In the genomic region with DNA sequence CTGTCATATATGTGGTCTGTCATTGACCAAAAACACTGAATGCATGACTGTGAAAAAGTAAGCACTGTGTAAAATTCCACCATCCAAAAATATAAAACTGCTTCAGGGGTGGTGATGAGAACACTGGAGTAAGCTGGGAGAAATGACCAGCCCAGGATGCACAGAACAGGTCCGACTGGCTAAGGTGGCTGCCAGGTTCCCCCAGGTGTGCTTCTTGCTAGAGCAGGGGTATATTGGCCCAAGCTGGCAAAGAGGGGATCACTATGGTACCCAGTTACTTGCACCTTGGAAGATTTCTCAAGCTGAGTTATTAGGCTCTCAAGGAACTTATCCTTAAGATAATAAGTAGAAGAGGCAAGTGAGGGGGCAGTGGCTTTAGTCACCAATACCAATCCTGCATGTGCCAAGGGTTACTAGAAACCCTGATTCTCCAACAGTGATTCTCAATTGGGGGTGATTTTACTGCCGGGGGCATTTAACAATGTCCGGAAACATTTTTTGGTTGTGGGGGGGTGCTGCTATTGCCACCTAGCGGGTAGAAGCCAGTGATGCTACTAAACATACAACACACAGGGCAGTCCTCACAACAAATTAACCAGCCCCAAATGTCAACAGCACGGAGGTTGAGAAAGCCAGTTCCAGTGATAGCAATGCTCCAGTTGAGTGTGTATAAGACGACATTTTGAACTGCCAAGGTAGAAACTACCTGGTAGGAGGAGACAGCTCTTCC, we compare ENCODE assay signal across 13 cellular contexts. TPM values are rescaled to one million over a fixed set of nuclear protein-coding genes. Genes with fewer than 3 reads are reported as not detected.
DNase-seq lines count a peak whose midpoint lies in the region; ATAC-seq and TF ChIP-seq lines count a peak whose summit lies in the region.
"Had no signal": no experiment of that assay in that cellular context is flagged by ENCODE, and none has a peak within 500 bp of the region (broad histone marks: within the 10 kb centered on the region; RNA-seq: fewer than 3 reads in every experiment).

No MANE protein-coding gene starts in this region.

- no peak overlapping the region for H2AFZ ChIP-seq in KMS-11 (ENCODE audit: low read depth)

- H3K27ac Mint-ChIP-seq in chondrocyte (ENCODE audit: unreplicated experiment) (no peak overlapping the region), naive B cell (peak overlapping the region in 5 of 6 donors; percentile 4 to 81 (median 47))
- H3K27ac Mint-ChIP-seq in activated CD4-positive, alpha-beta T cell treated with anti-CD3 and anti-CD28 coated beads, Interleukin-2, amount 10 ng/mL, durations not matched to agents 24 days and 14 days, result no peak overlapping the region
- H3K27ac Mint-ChIP-seq in activated T-helper 2 cell treated with anti-CD3 and anti-CD28 coated beads, Interferon-gamma antibody, Interleukin-2, Interleukin-4, amounts not matched to agents 10 μg/mL and 5 μg/mL and 100 μg/mL, durations not matched to agents 14 hours and 24 hours and 36 hours, result no peak overlapping the region
- H3K27ac Mint-ChIP-seq: activated CD4-positive, alpha-beta T cell treated with anti-CD3 and anti-CD28 coated beads, Interleukin-2, amount 10 ng/mL, durations not matched to agents 7 days and 5 days had no signal

- H3K4me1 Mint-ChIP-seq in chondrocyte (ENCODE audit: low read depth) (peaks cover 10% of the 10 kb centered on the region), naive B cell (peaks cover 11 to 24% (median 12%) of the 10 kb centered on the region in 3 donors)
- H3K4me1 Mint-ChIP-seq in activated CD4-positive, alpha-beta T cell treated with anti-CD3 and anti-CD28 coated beads, Interleukin-2, amount 10 ng/mL, durations not matched to agents 24 days and 14 days, result peaks cover 16% of the 10 kb centered on the region
- peaks cover 10% of the 10 kb centered on the region for H3K4me1 Mint-ChIP-seq in activated T-helper 2 cell treated with anti-CD3 and anti-CD28 coated beads, Interferon-gamma antibody, Interleukin-2, Interleukin-4, amounts not matched to agents 10 μg/mL and 5 μg/mL and 100 μg/mL, durations not matched to agents 14 hours and 24 hours and 36 hours (ENCODE audit: low read depth)

- peak in 1 of 2 donors; percentile 21 for ATAC-seq in naive B cell (ENCODE audit: low read depth in 2 of 2)

- H3K27ac ChIP-seq in KMS-11, result no peak overlapping the region
- H3K27ac ChIP-seq: neutrophil had no signal

- peaks cover under 1% of the 10 kb centered on the region; the same call in 1 of the 2 replicates for H3K79me2 ChIP-seq in KMS-11 (ENCODE audit: insufficient read depth, low read depth)

- no peak overlapping the region for H3K4me3 ChIP-seq in KMS-11 (IDR thresholded peaks at IDR 0.05; ENCODE audit: insufficient read depth, low read depth, low read length)

- no peaks in the 10 kb centered on the region for H3K36me3 ChIP-seq in KMS-11 (ENCODE audit: insufficient read depth)

- H4K20me1 ChIP-seq in KMS-11 (ENCODE audit: insufficient read depth), result no peaks in the 10 kb centered on the region

- H3K27me3 ChIP-seq in KMS-11 (ENCODE audit: insufficient read depth, low read depth), result no peaks in the 10 kb centered on the region
- H3K27me3 ChIP-seq: neutrophil had no signal

- H3K9me3 Mint-ChIP-seq in chondrocyte (ENCODE audit: low read depth) (no peaks in the 10 kb centered on the region), naive B cell (no peaks in the 10 kb centered on the region)
- no peaks in the 10 kb centered on the region for H3K9me3 Mint-ChIP-seq in activated CD4-positive, alpha-beta T cell treated with anti-CD3 and anti-CD28 coated beads, Interleukin-2, amount 10 ng/mL, durations not matched to agents 24 days and 14 days
- H3K9me3 Mint-ChIP-seq in activated T-helper 2 cell treated with anti-CD3 and anti-CD28 coated beads, Interferon-gamma antibody, Interleukin-2, Interleukin-4, amounts not matched to agents 10 μg/mL and 5 μg/mL and 100 μg/mL, durations not matched to agents 14 hours and 24 hours and 36 hours, result no peaks in the 10 kb centered on the region
- H3K9me3 Mint-ChIP-seq: activated CD4-positive, alpha-beta T cell treated with anti-CD3 and anti-CD28 coated beads, Interleukin-2, amount 10 ng/mL, durations not matched to agents 7 days and 5 days had no signal

- no peak overlapping the region for H3K4me2 ChIP-seq in KMS-11

- intact Hi-C loops in activated CD4-positive, alpha-beta T cell treated with anti-CD3 and anti-CD28 coated beads, Interleukin-2, amount 10 ng/mL, durations not matched to agents 24 days and 14 days (cut with micrococcal nuclease), result no loop called here
- intact Hi-C loops in activated T-helper 2 cell treated with anti-CD3 and anti-CD28 coated beads, Interferon-gamma antibody, Interleukin-2, Interleukin-4, amounts not matched to agents 10 μg/mL and 5 μg/mL and 100 μg/mL, durations not matched to agents 14 hours and 24 hours and 36 hours (cut with micrococcal nuclease), result no loop called here

- H3K4me3 Mint-ChIP-seq in chondrocyte (ENCODE audit: unreplicated experiment), result no peak overlapping the region
- no peak overlapping the region for H3K4me3 Mint-ChIP-seq in naive B cell
- no peak overlapping the region for H3K4me3 Mint-ChIP-seq in activated CD4-positive, alpha-beta T cell treated with anti-CD3 and anti-CD28 coated beads, Interleukin-2, amount 10 ng/mL, durations not matched to agents 24 days and 14 days
- no peak overlapping the region for H3K4me3 Mint-ChIP-seq in activated T-helper 2 cell treated with anti-CD3 and anti-CD28 coated beads, Interferon-gamma antibody, Interleukin-2, Interleukin-4, amounts not matched to agents 10 μg/mL and 5 μg/mL and 100 μg/mL, durations not matched to agents 14 hours and 24 hours and 36 hours (ENCODE audit: low read depth)
- H3K4me3 Mint-ChIP-seq: activated CD4-positive, alpha-beta T cell treated with anti-CD3 and anti-CD28 coated beads, Interleukin-2, amount 10 ng/mL, durations not matched to agents 7 days and 5 days had no signal

- H3K27me3 Mint-ChIP-seq in chondrocyte (ENCODE audit: low read depth) (no peaks in the 10 kb centered on the region), naive B cell (no peaks in the 10 kb centered on the region)
- H3K27me3 Mint-ChIP-seq in activated CD4-positive, alpha-beta T cell treated with anti-CD3 and anti-CD28 coated beads, Interleukin-2, amount 10 ng/mL, durations not matched to agents 24 days and 14 days, result no peaks in the 10 kb centered on the region
- no peaks in the 10 kb centered on the region for H3K27me3 Mint-ChIP-seq in activated T-helper 2 cell treated with anti-CD3 and anti-CD28 coated beads, Interferon-gamma antibody, Interleukin-2, Interleukin-4, amounts not matched to agents 10 μg/mL and 5 μg/mL and 100 μg/mL, durations not matched to agents 14 hours and 24 hours and 36 hours (ENCODE audit: low read depth)
- H3K27me3 Mint-ChIP-seq: activated CD4-positive, alpha-beta T cell treated with anti-CD3 and anti-CD28 coated beads, Interleukin-2, amount 10 ng/mL, durations not matched to agents 7 days and 5 days had no signal

- DNase-seq in Daoy (ENCODE audit: low read depth) (peak; percentile 13), chondrocyte (ENCODE audit: low spot score) (no peak), naive B cell (no peak), kidney tubule cell (ENCODE audit: low spot score) (no peak), GM20000 (ENCODE audit: low spot score) (no peak)
- no peak for DNase-seq in activated CD4-positive, alpha-beta T cell treated with anti-CD3 and anti-CD28 coated beads, Interleukin-2, amount 10 ng/mL, durations not matched to agents 24 days and 14 days
- no peak for DNase-seq in activated T-helper 2 cell treated with anti-CD3 and anti-CD28 coated beads, Interferon-gamma antibody, Interleukin-2, Interleukin-4, amounts not matched to agents 10 μg/mL and 5 μg/mL and 100 μg/mL, durations not matched to agents 14 hours and 24 hours and 36 hours (ENCODE audit: low spot score)
- DNase-seq: activated CD4-positive, alpha-beta T cell treated with anti-CD3 and anti-CD28 coated beads, Interleukin-2, amount 10 ng/mL, durations not matched to agents 7 days and 5 days; amygdala; GDM1; NCI-H1048 had no signal

- peaks cover 5% of the 10 kb centered on the region for H3K4me1 ChIP-seq in KMS-11 (ENCODE audit: low read depth, poor library complexity, severe bottlenecking)

- H3K9ac ChIP-seq in KMS-11, result no peak overlapping the region

- peaks cover 13% of the 10 kb centered on the region for H3K36me3 Mint-ChIP-seq in chondrocyte (ENCODE audit: low read depth)
- H3K36me3 Mint-ChIP-seq in naive B cell, result peaks cover 0 to 20% of the 10 kb centered on the region in 2 donors
- H3K36me3 Mint-ChIP-seq in activated CD4-positive, alpha-beta T cell treated with anti-CD3 and anti-CD28 coated beads, Interleukin-2, amount 10 ng/mL, durations not matched to agents 24 days and 14 days (ENCODE audit: low read depth), result peaks cover 52% of the 10 kb centered on the region
- peaks cover 58% of the 10 kb centered on the region for H3K36me3 Mint-ChIP-seq in activated T-helper 2 cell treated with anti-CD3 and anti-CD28 coated beads, Interferon-gamma antibody, Interleukin-2, Interleukin-4, amounts not matched to agents 10 μg/mL and 5 μg/mL and 100 μg/mL, durations not matched to agents 14 hours and 24 hours and 36 hours (ENCODE audit: low read depth)

- TF ChIP-seq CTCF in KMS-11 (conservative IDR thresholded peaks at IDR 0.05; ENCODE audit: low read depth, low read length) (peak; percentile 50), chondrocyte (IDR thresholded peaks at IDR 0.05) (peak; percentile 41), GM20000 (IDR thresholded peaks at IDR 0.05; ENCODE audit: extremely low read depth, missing control alignments) (no peak)

RNA-seq across cellular contexts. Expression of gene SNU13, which starts 15.7 kb away (rescaled TPM):
- total RNA-seq in Daoy (2014; rRNA removed; shearing (Covaris generic)), result 98.1 and 98.8 TPM in 2 replicates
- 88.8 to 111 TPM (median 89.5 TPM) in 3 replicates for total RNA-seq in chondrocyte
- 100 to 1,000 TPM; 264 to 311 (median 271) TPM for polyA plus RNA-seq in naive B cell (ENCODE audit: low read depth in 6 of 6)
- total RNA-seq in activated CD4-positive, alpha-beta T cell treated with anti-CD3 and anti-CD28 coated beads, Interleukin-2, amount 10 ng/mL, durations not matched to agents 24 days and 14 days, result 343 and 345 TPM in 2 replicates
- total RNA-seq in activated T-helper 2 cell treated with anti-CD3 and anti-CD28 coated beads, Interferon-gamma antibody, Interleukin-2, Interleukin-4, amounts not matched to agents 10 μg/mL and 5 μg/mL and 100 μg/mL, durations not matched to agents 14 hours and 24 hours and 36 hours, result 270 and 284 TPM in 2 replicates

RNA-seq across cellular contexts. Expression of gene MEI1, which starts 26.4 kb away (rescaled TPM):
- 0.42 and 0.63 TPM in 2 replicates for total RNA-seq in Daoy (2014; rRNA removed; shearing (Covaris generic))
- total RNA-seq in chondrocyte, result 0.40 to 0.85 TPM in 2 of 3 replicates, not detected in the other
- 100 to 1,000 TPM in 1 of 6 donors, 10 to 100 TPM in 5; 75.0 to 160 (median 83.4) TPM for polyA plus RNA-seq in naive B cell (ENCODE audit: low read depth in 6 of 6)
- 14.2 and 15.7 TPM in 2 replicates for total RNA-seq in activated CD4-positive, alpha-beta T cell treated with anti-CD3 and anti-CD28 coated beads, Interleukin-2, amount 10 ng/mL, durations not matched to agents 24 days and 14 days
- total RNA-seq in activated T-helper 2 cell treated with anti-CD3 and anti-CD28 coated beads, Interferon-gamma antibody, Interleukin-2, Interleukin-4, amounts not matched to agents 10 μg/mL and 5 μg/mL and 100 μg/mL, durations not matched to agents 14 hours and 24 hours and 36 hours, result 24.6 and 26.1 TPM in 2 replicates

RNA-seq across cellular contexts. Expression of gene XRCC6, which starts 51.9 kb away (rescaled TPM):
- total RNA-seq in Daoy (2014; rRNA removed; shearing (Covaris generic)), result 590 and 694 TPM in 2 replicates
- total RNA-seq in chondrocyte, result 156 to 210 TPM (median 161 TPM) in 3 replicates
- 100 to 1,000 TPM; 407 to 580 (median 420) TPM for polyA plus RNA-seq in naive B cell (ENCODE audit: low read depth in 6 of 6)
- 400 and 414 TPM in 2 replicates for total RNA-seq in activated CD4-positive, alpha-beta T cell treated with anti-CD3 and anti-CD28 coated beads, Interleukin-2, amount 10 ng/mL, durations not matched to agents 24 days and 14 days
- total RNA-seq in activated T-helper 2 cell treated with anti-CD3 and anti-CD28 coated beads, Interferon-gamma antibody, Interleukin-2, Interleukin-4, amounts not matched to agents 10 μg/mL and 5 μg/mL and 100 μg/mL, durations not matched to agents 14 hours and 24 hours and 36 hours, result 420 and 421 TPM in 2 replicates

RNA-seq across cellular contexts. Expression of gene DESI1, which starts 52.1 kb away (rescaled TPM):
- total RNA-seq in Daoy (2014; rRNA removed; shearing (Covaris generic)), result 17.1 and 20.4 TPM in 2 replicates
- total RNA-seq in chondrocyte, result 29.5 to 33.9 TPM (median 29.8 TPM) in 3 replicates
- polyA plus RNA-seq in naive B cell (ENCODE audit: low read depth in 6 of 6), result 10 to 100 TPM in 2 of 6 donors, 1 to 10 TPM in 4; 5.1 to 11.1 (median 9.1) TPM
- total RNA-seq in activated CD4-positive, alpha-beta T cell treated with anti-CD3 and anti-CD28 coated beads, Interleukin-2, amount 10 ng/mL, durations not matched to agents 24 days and 14 days, result 82.2 and 84.9 TPM in 2 replicates
- total RNA-seq in activated T-helper 2 cell treated with anti-CD3 and anti-CD28 coated beads, Interferon-gamma antibody, Interleukin-2, Interleukin-4, amounts not matched to agents 10 μg/mL and 5 μg/mL and 100 μg/mL, durations not matched to agents 14 hours and 24 hours and 36 hours, result 57.3 and 58.5 TPM in 2 replicates

Comparison
In these comparisons a context has a peak if more than half of its experiments do, and no peak if none do; other contexts are left out.
1. H3K27ac Mint-ChIP-seq: peak in naive B cell (5 of 6); none in chondrocyte (single experiment), activated CD4-positive, alpha-beta T cell treated with anti-CD3 and anti-CD28 coated beads, Interleukin-2, amount 10 ng/mL, durations not matched to agents 24 days and 14 days (single experiment) and activated T-helper 2 cell treated with anti-CD3 and anti-CD28 coated beads, Interferon-gamma antibody, Interleukin-2, Interleukin-4, amounts not matched to agents 10 μg/mL and 5 μg/mL and 100 μg/mL, durations not matched to agents 14 hours and 24 hours and 36 hours (single experiment).